ENCODE assay signal across 11 cellular contexts in genomic region chr4:39357002-39357401, GRCh38. TPM values are rescaled to one million over a fixed set of nuclear protein-coding genes. Genes with fewer than 3 reads are reported as not detected.
A peak's percentile ranks its signal among the peaks of the same experiment; 100 is the strongest.
DNase-seq lines count a peak whose midpoint lies in the region; ATAC-seq and TF ChIP-seq lines count a peak whose summit lies in the region.
"Had no signal": no experiment of that assay in that cellular context is flagged by ENCODE, and none has a peak within 500 bp of the region (broad histone marks: within the 10 kb centered on the region; RNA-seq: fewer than 3 reads in every experiment).

No MANE protein-coding gene starts in this region.

- H3K4me1 ChIP-seq in mammary epithelial cell (ENCODE audit: insufficient read depth, low read length) (peaks cover 12% of the 10 kb centered on the region), breast epithelium (no peaks in the 10 kb centered on the region), BE2C (peaks cover 5% of the 10 kb centered on the region)

- H3K9me3 Mint-ChIP-seq in activated T-helper 17 cell treated with anti-CD3 and anti-CD28 coated beads, Interleukin-2, amount 50 U/mL, for 72 hours = no peaks in the 10 kb centered on the region

- H3K4me3 ChIP-seq in mammary epithelial cell (replicated peaks in 1 of 3; ENCODE audit: insufficient read depth in 1 of 3, low read depth in 2 of 3, low read length in 3 of 3) (no peak overlapping the region), breast epithelium (no peak overlapping the region), MG63 (no peak overlapping the region), BE2C (ENCODE audit: low read depth, low read length) (no peak overlapping the region)

- WGBS in mammary epithelial cell (ENCODE audit: low coverage, missing lambda C conversion rate) = 92% methylated on average over 1 of the region's 1 CpG

- no peaks in the 10 kb centered on the region for H3K27me3 ChIP-seq in mammary epithelial cell (ENCODE audit: insufficient read depth, low read length)
- no peaks in the 10 kb centered on the region for H3K27me3 ChIP-seq in breast epithelium
- no peaks in the 10 kb centered on the region for H3K27me3 ChIP-seq in MG63
- H3K27me3 ChIP-seq in BE2C = no peaks in the 10 kb centered on the region

- intact Hi-C loops in mammary epithelial cell (cut with micrococcal nuclease) = no loop called here
- intact Hi-C loops in breast epithelium (cut with DNase I; ENCODE audit: low total_unique reads) = no loop called here

- no peak for TF ChIP-seq CTCF in mammary epithelial cell (conservative IDR thresholded peaks at IDR 0.05 in 1 of 2, IDR thresholded peaks at IDR 0.05 in 1 of 2; ENCODE audit: extremely low read depth in 1 of 2, insufficient read depth in 1 of 2, low read depth in 1 of 2, low read length in 2 of 2)
- TF ChIP-seq CTCF in breast epithelium (IDR thresholded peaks at IDR 0.05) = no peak
- no peak for TF ChIP-seq CTCF in BE2C (IDR thresholded peaks at IDR 0.05; ENCODE audit: low read depth, low read length)

- H3K27me3 Mint-ChIP-seq in activated T-helper 17 cell treated with anti-CD3 and anti-CD28 coated beads, Interleukin-2, amount 50 U/mL, for 72 hours = no peaks in the 10 kb centered on the region

- peak overlapping the region; percentile 23 for H3K4me2 ChIP-seq in mammary epithelial cell (ENCODE audit: insufficient read depth, low read depth, low read length)

- H2AFZ ChIP-seq in mammary epithelial cell (ENCODE audit: low read depth, low read length) = no peak overlapping the region

- no peak overlapping the region for H3K9ac ChIP-seq in mammary epithelial cell (ENCODE audit: insufficient read depth, low read length)

- in situ Hi-C loops in mammary epithelial cell (cut with MboI; ENCODE audit: low sequenced_read_pairs in 2 of 2) = no loop called here

- peaks cover 93% of the 10 kb centered on the region for H3K79me2 ChIP-seq in mammary epithelial cell (ENCODE audit: insufficient read depth, low read length)

- peak; percentile 34 for ATAC-seq in HG03159 (IDR thresholded peaks at IDR 0.05; ENCODE audit: unreplicated experiment)
- peak; percentile 16 for ATAC-seq in activated T-helper 17 cell treated with anti-CD3 and anti-CD28 coated beads, Interleukin-2, amount 50 U/mL, for 72 hours (replicated peaks)

- H3K9me3 ChIP-seq in mammary epithelial cell (replicated peaks; ENCODE audit: insufficient read depth, low read length) (no peaks in the 10 kb centered on the region), breast epithelium (no peaks in the 10 kb centered on the region), MG63 (no peaks in the 10 kb centered on the region), BE2C (no peaks in the 10 kb centered on the region)

- peak overlapping the region; percentile 49 for H3K4me3 Mint-ChIP-seq in activated T-helper 17 cell treated with anti-CD3 and anti-CD28 coated beads, Interleukin-2, amount 50 U/mL, for 72 hours

- dilution Hi-C loops in mammary epithelial cell (cut with HindIII; ENCODE audit: low sequenced_read_pairs) = no loop called here

- H3K27ac ChIP-seq in mammary epithelial cell (ENCODE audit: insufficient read depth, low read depth, low read length) = peak overlapping the region; percentile 19
- H3K27ac ChIP-seq in breast epithelium = peak overlapping the region in 1 of 2 donors; percentile 29

- BruUV-seq in mammary epithelial cell (replicated peaks; lab: Mats Ljungman, UMichigan) = no TSS peak

- DNase-seq in mammary epithelial cell (no peak), breast epithelium (ENCODE audit: low spot score in 2 of 2) (no peak), SIG-M5 treated with dmso at 0.1 percent for 504 hours (lab: John Stamatoyannopoulos, UW; ENCODE audit: unreplicated experiment) (no peak), MG63 (no peak), BE2C (no peak)
- DNase-seq in activated CD4-positive, CD25-positive, alpha-beta regulatory T cell treated with anti-CD3 and anti-CD28 coated beads, Interleukin-2, amount 50 U/mL, for 72 hours = no peak
- DNase-seq: AML-193, NCI-H2171 had no signal

- H3K27ac Mint-ChIP-seq in activated T-helper 17 cell treated with anti-CD3 and anti-CD28 coated beads, Interleukin-2, amount 50 U/mL, for 72 hours = peak overlapping the region; percentile 75

- H3K4me1 Mint-ChIP-seq in activated T-helper 17 cell treated with anti-CD3 and anti-CD28 coated beads, Interleukin-2, amount 50 U/mL, for 72 hours = peaks cover 34% of the 10 kb centered on the region

- CTCF ChIA-PET in mammary epithelial cell (lab: Charles Lee; ENCODE audit: low non-redundant PET) = no interaction called here

- TF ChIP-seq POLR2A in breast epithelium (IDR thresholded peaks at IDR 0.05) = no peak

- H4K20me1 ChIP-seq in mammary epithelial cell (ENCODE audit: insufficient read depth, low read length) = no peaks in the 10 kb centered on the region

- H3K36me3 ChIP-seq in mammary epithelial cell (ENCODE audit: insufficient read depth, low read length) = peaks cover under 1% of the 10 kb centered on the region
- no peaks in the 10 kb centered on the region for H3K36me3 ChIP-seq in breast epithelium
- peaks cover 3% of the 10 kb centered on the region for H3K36me3 ChIP-seq in MG63
- no peaks in the 10 kb centered on the region; the same call in 1 of the 2 replicates for H3K36me3 ChIP-seq in BE2C

- peaks cover 53% of the 10 kb centered on the region for H3K36me3 Mint-ChIP-seq in activated T-helper 17 cell treated with anti-CD3 and anti-CD28 coated beads, Interleukin-2, amount 50 U/mL, for 72 hours (ENCODE audit: low read depth)

RNA-seq across cellular contexts. Expression of gene RFC1, which starts 9.2 kb away (rescaled TPM):
- 10 to 100 TPM; 36.2 to 70.9 TPM for total RNA-seq in mammary epithelial cell
- 30.5 TPM for polyA plus RNA-seq in mammary epithelial cell
- polyA minus RNA-seq in mammary epithelial cell = 82.4 TPM
- 10 to 100 TPM; 39.3 to 43.6 (median 41.8) TPM for total RNA-seq in breast epithelium
- 10 to 100 TPM; 79.0 to 86.3 TPM for total RNA-seq in activated T-helper 17 cell treated with anti-CD3 and anti-CD28 coated beads, Interleukin-2, amount 50 U/mL, for 72 hours
- total RNA-seq in MG63 (2014; rRNA removed; shearing (Covaris generic); ENCODE audit: low replicate concordance) = 35.6 and 46.0 TPM in 2 replicates
- polyA plus RNA-seq in BE2C (2012; ENCODE audit: insufficient read depth, insufficient read length, low read depth) = 29.9 TPM

RNA-seq across cellular contexts. Expression of gene KLB, which starts 49.7 kb away (rescaled TPM):
- total RNA-seq in mammary epithelial cell = under 1 TPM in 1 of 2 donors, not detected in 1; 0.17 TPM
- not detected for polyA plus RNA-seq in mammary epithelial cell
- polyA minus RNA-seq in mammary epithelial cell = not detected
- 10 to 100 TPM in 1 of 3 donors, 1 to 10 TPM in 2; 2.0 to 23.2 (median 4.6) TPM for total RNA-seq in breast epithelium
- total RNA-seq in activated T-helper 17 cell treated with anti-CD3 and anti-CD28 coated beads, Interleukin-2, amount 50 U/mL, for 72 hours = not detected
- not detected in 2 replicates for total RNA-seq in MG63 (2014; rRNA removed; shearing (Covaris generic); ENCODE audit: low replicate concordance)
- 0.14 TPM for polyA plus RNA-seq in BE2C (2012; ENCODE audit: insufficient read depth, insufficient read length, low read depth)
- total RNA-seq: mucosa of gallbladder had no signal
